1 cellular context compared by ENCODE assay signal in genomic region chr16:89922884-89923639, GRCh38.
A peak's percentile ranks its signal among the peaks of the same experiment; 100 is the strongest.
TF ChIP-seq lines count a peak whose summit lies in the region.

TSS of gene TUBB3 (plus strand) at chr16:89923342. CDS start at chr16:89923402, 60 bp downstream.

TF ChIP-seq in HEK293, 187 proteins besides CTCF, POLR2A, EP300 and RAD21 (continued from another document and continues in another):
- TF ChIP-seq, protein P1, sequence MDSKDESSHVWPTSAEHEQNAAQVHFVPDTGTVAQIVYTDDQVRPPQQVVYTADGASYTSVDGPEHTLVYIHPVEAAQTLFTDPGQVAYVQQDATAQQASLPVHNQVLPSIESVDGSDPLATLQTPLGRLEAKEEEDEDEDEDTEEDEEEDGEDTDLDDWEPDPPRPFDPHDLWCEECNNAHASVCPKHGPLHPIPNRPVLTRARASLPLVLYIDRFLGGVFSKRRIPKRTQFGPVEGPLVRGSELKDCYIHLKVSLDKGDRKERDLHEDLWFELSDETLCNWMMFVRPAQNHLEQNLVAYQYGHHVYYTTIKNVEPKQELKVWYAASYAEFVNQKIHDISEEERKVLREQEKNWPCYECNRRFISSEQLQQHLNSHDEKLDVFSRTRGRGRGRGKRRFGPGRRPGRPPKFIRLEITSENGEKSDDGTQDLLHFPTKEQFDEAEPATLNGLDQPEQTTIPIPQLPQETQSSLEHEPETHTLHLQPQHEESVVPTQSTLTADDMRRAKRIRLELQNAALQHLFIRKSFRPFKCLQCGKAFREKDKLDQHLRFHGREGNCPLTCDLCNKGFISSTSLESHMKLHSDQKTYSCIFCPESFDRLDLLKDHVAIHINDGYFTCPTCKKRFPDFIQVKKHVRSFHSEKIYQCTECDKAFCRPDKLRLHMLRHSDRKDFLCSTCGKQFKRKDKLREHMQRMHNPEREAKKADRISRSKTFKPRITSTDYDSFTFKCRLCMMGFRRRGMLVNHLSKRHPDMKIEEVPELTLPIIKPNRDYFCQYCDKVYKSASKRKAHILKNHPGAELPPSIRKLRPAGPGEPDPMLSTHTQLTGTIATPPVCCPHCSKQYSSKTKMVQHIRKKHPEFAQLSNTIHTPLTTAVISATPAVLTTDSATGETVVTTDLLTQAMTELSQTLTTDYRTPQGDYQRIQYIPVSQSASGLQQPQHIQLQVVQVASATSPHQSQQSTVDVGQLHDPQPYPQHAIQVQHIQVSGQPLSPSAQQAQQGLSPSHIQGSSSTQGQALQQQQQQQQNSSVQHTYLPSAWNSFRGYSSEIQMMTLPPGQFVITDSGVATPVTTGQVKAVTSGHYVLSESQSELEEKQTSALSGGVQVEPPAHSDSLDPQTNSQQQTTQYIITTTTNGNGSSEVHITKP (tag by site-specific recombination; IDR thresholded peaks at IDR 0.05): 0 out of 2 replicates have a peak, but pooled peaks have one; percentile 29
- TF ChIP-seq ZNF398 (tag by site-specific recombination; IDR thresholded peaks at IDR 0.05): no peak
- no peak for TF ChIP-seq ZNF624 (tag by site-specific recombination; IDR thresholded peaks at IDR 0.05)
- no peak for TF ChIP-seq ZNF10 (tag by site-specific recombination; IDR thresholded peaks at IDR 0.05)
- TF ChIP-seq, protein P2, sequence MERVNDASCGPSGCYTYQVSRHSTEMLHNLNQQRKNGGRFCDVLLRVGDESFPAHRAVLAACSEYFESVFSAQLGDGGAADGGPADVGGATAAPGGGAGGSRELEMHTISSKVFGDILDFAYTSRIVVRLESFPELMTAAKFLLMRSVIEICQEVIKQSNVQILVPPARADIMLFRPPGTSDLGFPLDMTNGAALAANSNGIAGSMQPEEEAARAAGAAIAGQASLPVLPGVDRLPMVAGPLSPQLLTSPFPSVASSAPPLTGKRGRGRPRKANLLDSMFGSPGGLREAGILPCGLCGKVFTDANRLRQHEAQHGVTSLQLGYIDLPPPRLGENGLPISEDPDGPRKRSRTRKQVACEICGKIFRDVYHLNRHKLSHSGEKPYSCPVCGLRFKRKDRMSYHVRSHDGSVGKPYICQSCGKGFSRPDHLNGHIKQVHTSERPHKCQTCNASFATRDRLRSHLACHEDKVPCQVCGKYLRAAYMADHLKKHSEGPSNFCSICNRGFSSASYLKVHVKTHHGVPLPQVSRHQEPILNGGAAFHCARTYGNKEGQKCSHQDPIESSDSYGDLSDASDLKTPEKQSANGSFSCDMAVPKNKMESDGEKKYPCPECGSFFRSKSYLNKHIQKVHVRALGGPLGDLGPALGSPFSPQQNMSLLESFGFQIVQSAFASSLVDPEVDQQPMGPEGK (tag by site-specific recombination; IDR thresholded peaks at IDR 0.05): peak; percentile 79
- TF ChIP-seq ZNF311 (tag by site-specific recombination; IDR thresholded peaks at IDR 0.05; ENCODE audit: borderline replicate concordance): no peak
- no peak for TF ChIP-seq TSHZ1 (tag by site-specific recombination; IDR thresholded peaks at IDR 0.05; ENCODE audit: borderline replicate concordance)
- peak; percentile 82 for TF ChIP-seq ZBTB8A (tag by site-specific recombination; IDR thresholded peaks at IDR 0.05)
- peak; percentile 40; the same call in 1 of the 2 replicates for TF ChIP-seq SP2 (tag by site-specific recombination; IDR thresholded peaks at IDR 0.05)
- TF ChIP-seq, protein P3, sequence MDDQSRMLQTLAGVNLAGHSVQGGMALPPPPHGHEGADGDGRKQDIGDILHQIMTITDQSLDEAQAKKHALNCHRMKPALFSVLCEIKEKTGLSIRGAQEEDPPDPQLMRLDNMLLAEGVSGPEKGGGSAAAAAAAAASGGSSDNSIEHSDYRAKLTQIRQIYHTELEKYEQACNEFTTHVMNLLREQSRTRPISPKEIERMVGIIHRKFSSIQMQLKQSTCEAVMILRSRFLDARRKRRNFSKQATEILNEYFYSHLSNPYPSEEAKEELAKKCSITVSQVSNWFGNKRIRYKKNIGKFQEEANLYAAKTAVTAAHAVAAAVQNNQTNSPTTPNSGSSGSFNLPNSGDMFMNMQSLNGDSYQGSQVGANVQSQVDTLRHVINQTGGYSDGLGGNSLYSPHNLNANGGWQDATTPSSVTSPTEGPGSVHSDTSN (CRISPR knock-in tag; IDR thresholded peaks at IDR 0.05): peak; percentile 81
- peak; percentile 24; the same call in 1 of the 2 replicates for TF ChIP-seq GLIS2 (tag by site-specific recombination; IDR thresholded peaks at IDR 0.05)
- peak; percentile 48 for TF ChIP-seq ZNF341 (tag by site-specific recombination; IDR thresholded peaks at IDR 0.05; ENCODE audit: low read depth)
- TF ChIP-seq ZNF768 (tag by site-specific recombination; IDR thresholded peaks at IDR 0.05): no peak
- TF ChIP-seq ZXDB (tag by site-specific recombination; IDR thresholded peaks at IDR 0.05): 0 out of 2 replicates have a peak, but pooled peaks have one; percentile 25
- TF ChIP-seq KLF10 (tag by site-specific recombination; IDR thresholded peaks at IDR 0.05): peak; percentile 42; the same call in 1 of the 2 replicates
- TF ChIP-seq ZNF140 (tag by site-specific recombination; IDR thresholded peaks at IDR 0.05): no peak
- no peak for TF ChIP-seq ZNF18 (tag by site-specific recombination; IDR thresholded peaks at IDR 0.05)
- TF ChIP-seq ZBTB21 (tag by site-specific recombination; IDR thresholded peaks at IDR 0.05): no peak
- TF ChIP-seq ZNF548 (tag by site-specific recombination; IDR thresholded peaks at IDR 0.05): no peak
- TF ChIP-seq ZNF121 (tag by site-specific recombination; IDR thresholded peaks at IDR 0.05): no peak
- 0 out of 2 replicates have a peak, but pooled peaks have one; percentile 56 for TF ChIP-seq ZNF174 (tag by site-specific recombination; IDR thresholded peaks at IDR 0.05)
- TF ChIP-seq OVOL3 (tag by site-specific recombination; IDR thresholded peaks at IDR 0.05): no peak
- TF ChIP-seq, protein P4, sequence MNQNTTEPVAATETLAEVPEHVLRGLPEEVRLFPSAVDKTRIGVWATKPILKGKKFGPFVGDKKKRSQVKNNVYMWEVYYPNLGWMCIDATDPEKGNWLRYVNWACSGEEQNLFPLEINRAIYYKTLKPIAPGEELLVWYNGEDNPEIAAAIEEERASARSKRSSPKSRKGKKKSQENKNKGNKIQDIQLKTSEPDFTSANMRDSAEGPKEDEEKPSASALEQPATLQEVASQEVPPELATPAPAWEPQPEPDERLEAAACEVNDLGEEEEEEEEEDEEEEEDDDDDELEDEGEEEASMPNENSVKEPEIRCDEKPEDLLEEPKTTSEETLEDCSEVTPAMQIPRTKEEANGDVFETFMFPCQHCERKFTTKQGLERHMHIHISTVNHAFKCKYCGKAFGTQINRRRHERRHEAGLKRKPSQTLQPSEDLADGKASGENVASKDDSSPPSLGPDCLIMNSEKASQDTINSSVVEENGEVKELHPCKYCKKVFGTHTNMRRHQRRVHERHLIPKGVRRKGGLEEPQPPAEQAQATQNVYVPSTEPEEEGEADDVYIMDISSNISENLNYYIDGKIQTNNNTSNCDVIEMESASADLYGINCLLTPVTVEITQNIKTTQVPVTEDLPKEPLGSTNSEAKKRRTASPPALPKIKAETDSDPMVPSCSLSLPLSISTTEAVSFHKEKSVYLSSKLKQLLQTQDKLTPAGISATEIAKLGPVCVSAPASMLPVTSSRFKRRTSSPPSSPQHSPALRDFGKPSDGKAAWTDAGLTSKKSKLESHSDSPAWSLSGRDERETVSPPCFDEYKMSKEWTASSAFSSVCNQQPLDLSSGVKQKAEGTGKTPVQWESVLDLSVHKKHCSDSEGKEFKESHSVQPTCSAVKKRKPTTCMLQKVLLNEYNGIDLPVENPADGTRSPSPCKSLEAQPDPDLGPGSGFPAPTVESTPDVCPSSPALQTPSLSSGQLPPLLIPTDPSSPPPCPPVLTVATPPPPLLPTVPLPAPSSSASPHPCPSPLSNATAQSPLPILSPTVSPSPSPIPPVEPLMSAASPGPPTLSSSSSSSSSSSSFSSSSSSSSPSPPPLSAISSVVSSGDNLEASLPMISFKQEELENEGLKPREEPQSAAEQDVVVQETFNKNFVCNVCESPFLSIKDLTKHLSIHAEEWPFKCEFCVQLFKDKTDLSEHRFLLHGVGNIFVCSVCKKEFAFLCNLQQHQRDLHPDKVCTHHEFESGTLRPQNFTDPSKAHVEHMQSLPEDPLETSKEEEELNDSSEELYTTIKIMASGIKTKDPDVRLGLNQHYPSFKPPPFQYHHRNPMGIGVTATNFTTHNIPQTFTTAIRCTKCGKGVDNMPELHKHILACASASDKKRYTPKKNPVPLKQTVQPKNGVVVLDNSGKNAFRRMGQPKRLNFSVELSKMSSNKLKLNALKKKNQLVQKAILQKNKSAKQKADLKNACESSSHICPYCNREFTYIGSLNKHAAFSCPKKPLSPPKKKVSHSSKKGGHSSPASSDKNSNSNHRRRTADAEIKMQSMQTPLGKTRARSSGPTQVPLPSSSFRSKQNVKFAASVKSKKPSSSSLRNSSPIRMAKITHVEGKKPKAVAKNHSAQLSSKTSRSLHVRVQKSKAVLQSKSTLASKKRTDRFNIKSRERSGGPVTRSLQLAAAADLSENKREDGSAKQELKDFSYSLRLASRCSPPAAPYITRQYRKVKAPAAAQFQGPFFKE (tag by site-specific recombination; IDR thresholded peaks at IDR 0.05; ENCODE audit: borderline replicate concordance): no peak
- TF ChIP-seq ZNF792 (tag by site-specific recombination; IDR thresholded peaks at IDR 0.05): no peak
- TF ChIP-seq MEIS1 (CRISPR knock-in tag; IDR thresholded peaks at IDR 0.05; ENCODE audit: borderline replicate concordance): no peak
- 0 out of 2 replicates have a peak, but pooled peaks have one; percentile 19 for TF ChIP-seq ZNF596 (tag by site-specific recombination; IDR thresholded peaks at IDR 0.05)
- no peak for TF ChIP-seq ZNF404 (tag by site-specific recombination; IDR thresholded peaks at IDR 0.05)
- 0 out of 2 replicates have a peak, but pooled peaks have one; percentile 2 for TF ChIP-seq KLF9 (tag by site-specific recombination; IDR thresholded peaks at IDR 0.05; ENCODE audit: low read depth)
- TF ChIP-seq, protein P5, sequence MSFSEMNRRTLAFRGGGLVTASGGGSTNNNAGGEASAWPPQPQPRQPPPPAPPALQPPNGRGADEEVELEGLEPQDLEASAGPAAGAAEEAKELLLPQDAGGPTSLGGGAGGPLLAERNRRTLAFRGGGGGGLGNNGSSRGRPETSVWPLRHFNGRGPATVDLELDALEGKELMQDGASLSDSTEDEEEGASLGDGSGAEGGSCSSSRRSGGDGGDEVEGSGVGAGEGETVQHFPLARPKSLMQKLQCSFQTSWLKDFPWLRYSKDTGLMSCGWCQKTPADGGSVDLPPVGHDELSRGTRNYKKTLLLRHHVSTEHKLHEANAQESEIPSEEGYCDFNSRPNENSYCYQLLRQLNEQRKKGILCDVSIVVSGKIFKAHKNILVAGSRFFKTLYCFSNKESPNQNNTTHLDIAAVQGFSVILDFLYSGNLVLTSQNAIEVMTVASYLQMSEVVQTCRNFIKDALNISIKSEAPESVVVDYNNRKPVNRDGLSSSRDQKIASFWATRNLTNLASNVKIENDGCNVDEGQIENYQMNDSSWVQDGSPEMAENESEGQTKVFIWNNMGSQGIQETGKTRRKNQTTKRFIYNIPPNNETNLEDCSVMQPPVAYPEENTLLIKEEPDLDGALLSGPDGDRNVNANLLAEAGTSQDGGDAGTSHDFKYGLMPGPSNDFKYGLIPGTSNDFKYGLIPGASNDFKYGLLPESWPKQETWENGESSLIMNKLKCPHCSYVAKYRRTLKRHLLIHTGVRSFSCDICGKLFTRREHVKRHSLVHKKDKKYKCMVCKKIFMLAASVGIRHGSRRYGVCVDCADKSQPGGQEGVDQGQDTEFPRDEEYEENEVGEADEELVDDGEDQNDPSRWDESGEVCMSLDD (tag by site-specific recombination; IDR thresholded peaks at IDR 0.05): 0 out of 2 replicates have a peak, but pooled peaks have one; percentile 30
- 0 out of 2 replicates have a peak, but pooled peaks have one; percentile 34 for TF ChIP-seq ZNF580 (tag by site-specific recombination; IDR thresholded peaks at IDR 0.05)
- TF ChIP-seq ZNF677 (tag by site-specific recombination; IDR thresholded peaks at IDR 0.05): no peak
